1 cellular context compared by ENCODE assay signal in genomic region chr7:101138149-101138870, GRCh38.
TF ChIP-seq lines count a peak whose summit lies in the region.

No MANE protein-coding gene starts in this region.

TF ChIP-seq in endothelial cell of umbilical vein, 7 proteins besides CTCF, POLR2A, EP300 and RAD21:
- TF ChIP-seq EZH2 (IDR thresholded peaks at IDR 0.05; ENCODE audit: borderline replicate concordance, low read depth, low read length, severe bottlenecking) (no peak), MAX (IDR thresholded peaks at IDR 0.05; ENCODE audit: insufficient read depth, insufficient read length) (peak; percentile 77), POLR2AphosphoS5 (IDR thresholded peaks at IDR 0.05; ENCODE audit: insufficient read depth, low read depth, low read length) (peak; percentile 94), GATA2 (IDR thresholded peaks at IDR 0.05; ENCODE audit: insufficient read depth, insufficient read length, low read depth, low read length) (peak; percentile 36), MYC (IDR thresholded peaks at IDR 0.05; ENCODE audit: low read depth, low read length) (peak; percentile 51), FOS (IDR thresholded peaks at IDR 0.05; ENCODE audit: borderline replicate concordance, insufficient read depth, low read length) (peak; percentile 99), JUN (IDR thresholded peaks at IDR 0.05; ENCODE audit: borderline replicate concordance, insufficient read depth, insufficient read length, low read depth) (peak; percentile 100)
